In genomic region chr20:5205348-5206210, GRCh38 we compare ENCODE assay signal across 8 cellular contexts.
DNase-seq lines count a peak whose midpoint lies in the region; ATAC-seq and TF ChIP-seq lines count a peak whose summit lies in the region.

No MANE protein-coding gene starts in this region.

- H2BK12ac ChIP-seq in neuronal stem cell (ENCODE audit: low read length) = no peak overlapping the region

- no peaks in the 10 kb centered on the region for H3K9me3 ChIP-seq in Peyer's patch
- H3K9me3 ChIP-seq in neuronal stem cell (replicated peaks in 1 of 2; ENCODE audit: control insufficient read depth in 2 of 2, insufficient read depth in 1 of 2, low read depth in 1 of 2, low read length in 2 of 2) = peaks cover 0 to 6% of the 10 kb centered on the region in 2 donors

- no peaks in the 10 kb centered on the region for H3K27me3 ChIP-seq in Peyer's patch
- H3K27me3 ChIP-seq in neuronal stem cell (ENCODE audit: control insufficient read depth in 3 of 3, insufficient read depth in 3 of 3, low read depth in 1 of 3, low read length in 3 of 3) = no peaks in the 10 kb centered on the region

- peak; percentile 87 for ATAC-seq in GM21717 (IDR thresholded peaks at IDR 0.05; ENCODE audit: unreplicated experiment)

- TF ChIP-seq CTCF in Peyer's patch (IDR thresholded peaks at IDR 0.05) = peak in 5 of 6 experiments; percentile 12 to 87 (median 82)

- no peak overlapping the region for H3K4me2 ChIP-seq in neuronal stem cell (ENCODE audit: insufficient read depth, low read length, poor library complexity, severe bottlenecking)

- H3K4me3 ChIP-seq in Peyer's patch = no peak overlapping the region
- H3K4me3 ChIP-seq in neuronal stem cell (ENCODE audit: low read length in 2 of 2) = no peak overlapping the region

- H3K18ac ChIP-seq in neuronal stem cell (ENCODE audit: low read length) = no peak overlapping the region

- H3K36me3 ChIP-seq in Peyer's patch (no peaks in the 10 kb centered on the region), neuronal stem cell (replicated peaks in 1 of 2; ENCODE audit: control insufficient read depth in 2 of 2, insufficient read depth in 2 of 2, low read length in 2 of 2) (peaks cover 0 to 12% of the 10 kb centered on the region in 2 donors)

- no peak overlapping the region for H2BK120ac ChIP-seq in neuronal stem cell (ENCODE audit: low read depth, low read length)

- DNase-seq in DMS79 treated with DMSO at 0.1 percent for 48 hours (lab: John Stamatoyannopoulos, UW) (peak; percentile 61), KG1 (lab: John Stamatoyannopoulos, UW) (peak; percentile 28), Peyer's patch (peak; percentile 65 to 89 (median 74)), fibroblast of peridontal ligament (ENCODE audit: extremely low read depth) (peak; percentile 73), neuronal stem cell (ENCODE audit: low spot score) (peak; percentile 73), stromal cell of bone marrow (ENCODE audit: low read depth) (peak; percentile 53)
- DNase-seq in activated T-cell treated with anti-CD3 and anti-CD28 coated beads, Interleukin-2, amount 50 U/mL, for 48 hours = peak; percentile 75 to 78

- WGBS in neuronal stem cell (ENCODE audit: extremely low coverage in 2 of 2, insufficient read length in 2 of 2, insufficient replicate concordance in 1 of 2), 2 donors = no CpG with 5 or more reads among the region's 10 CpGs

- H3K14ac ChIP-seq in neuronal stem cell (ENCODE audit: low read length) = no peak overlapping the region

- no peak overlapping the region for H2BK5ac ChIP-seq in neuronal stem cell (ENCODE audit: low read length)

- H3K23ac ChIP-seq in neuronal stem cell (ENCODE audit: low read depth, low read length, poor library complexity) = no peak overlapping the region

- H3K27ac ChIP-seq in Peyer's patch = no peak overlapping the region
- no peak overlapping the region for H3K27ac ChIP-seq in neuronal stem cell (replicated peaks; ENCODE audit: low read length)

- H3K79me1 ChIP-seq in neuronal stem cell (ENCODE audit: low read depth, low read length) = no peaks in the 10 kb centered on the region

- H2AK5ac ChIP-seq in neuronal stem cell (ENCODE audit: low read depth, low read length) = no peak overlapping the region

- no peak overlapping the region for H3K4ac ChIP-seq in neuronal stem cell (ENCODE audit: low read length)

- no peak overlapping the region for H4K91ac ChIP-seq in neuronal stem cell (ENCODE audit: low read depth, low read length, poor library complexity)

- no peak overlapping the region for H3K9ac ChIP-seq in neuronal stem cell (ENCODE audit: low read depth, low read length, poor library complexity)

- H3K4me1 ChIP-seq in Peyer's patch (no peaks in the 10 kb centered on the region), neuronal stem cell (ENCODE audit: control insufficient read depth in 2 of 2, insufficient read depth in 1 of 2, low read depth in 1 of 2, low read length in 2 of 2) (peaks cover 0 to 4% of the 10 kb centered on the region in 2 donors)

- H2AFZ ChIP-seq in neuronal stem cell (ENCODE audit: low read length) = no peak overlapping the region

- H4K8ac ChIP-seq in neuronal stem cell (ENCODE audit: low read depth, low read length) = no peak overlapping the region

- no peak for TF ChIP-seq POLR2A in Peyer's patch (IDR thresholded peaks at IDR 0.05)

- H2BK15ac ChIP-seq in neuronal stem cell (ENCODE audit: low read length) = no peak overlapping the region
